In the genomic region with DNA sequence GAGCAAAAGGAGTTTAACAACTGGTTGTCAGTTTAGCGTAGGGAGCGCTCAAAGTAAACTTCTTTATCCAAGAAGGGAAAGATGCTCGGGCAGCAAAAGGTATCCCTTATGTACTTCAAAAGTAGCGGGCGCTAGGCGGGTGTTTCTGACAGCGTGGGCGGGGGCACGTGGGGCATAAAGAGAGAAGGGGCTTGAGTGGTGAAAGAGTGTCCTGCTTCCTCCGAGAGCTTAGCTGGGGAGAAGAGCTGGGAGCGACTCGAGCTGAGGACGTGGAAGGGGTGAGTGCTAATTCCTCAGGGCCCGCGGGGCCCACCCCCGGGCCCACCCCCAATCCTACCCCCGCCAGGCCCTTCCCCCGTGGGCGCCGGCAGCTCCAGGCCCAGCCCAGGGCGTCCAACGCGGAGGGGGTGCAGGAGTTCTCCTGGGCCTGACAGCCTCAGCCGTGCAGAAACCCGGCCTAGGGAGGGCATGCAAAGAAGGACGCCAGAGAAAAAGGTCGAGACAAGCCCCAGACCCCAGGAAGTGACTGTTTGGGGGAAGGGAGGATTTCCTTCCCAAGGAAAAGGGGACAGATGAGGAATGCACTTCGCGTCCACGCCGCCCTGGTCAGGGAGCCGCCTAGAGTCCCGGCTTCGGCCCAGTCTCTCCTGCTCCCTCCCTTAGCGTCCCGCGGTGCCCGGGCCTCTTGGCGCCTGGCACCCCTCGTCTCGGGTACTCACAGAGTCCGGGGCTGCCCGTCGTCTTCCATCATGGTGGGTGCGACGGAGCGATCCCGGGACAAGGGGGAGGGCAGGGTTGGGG, we compare ENCODE assay signal across 8 cellular contexts. TPM values are rescaled to one million over a fixed set of nuclear protein-coding genes. Genes with fewer than 3 reads are reported as not detected.
DNase-seq lines count a peak whose midpoint lies in the region; ATAC-seq and TF ChIP-seq lines count a peak whose summit lies in the region.

No MANE protein-coding gene starts in this region.

- POLR2A ChIA-PET in HEK293T (lab: Yijun Ruan, JAX): interaction anchor here (0.8 to 5.0 kb wide), 3 partner anchors 11 to 58 kb away, joined by 3 to 41 read pairs (median 3); a partner anchor contains a TSS

- peak overlapping the region; percentile 85 for H3K4me2 ChIP-seq in OCI-LY3 (ENCODE audit: low read length)
- H3K4me2 ChIP-seq in neuronal stem cell (ENCODE audit: insufficient read depth, low read length, poor library complexity, severe bottlenecking): peak overlapping the region; percentile 54

- H3K27ac Mint-ChIP-seq in activated T-helper 2 cell treated with anti-CD3 and anti-CD28 coated beads, Interferon-gamma antibody, Interleukin-2, Interleukin-4, amounts not matched to agents 10 μg/mL and 5 μg/mL and 100 μg/mL, durations not matched to agents 14 hours and 24 hours and 36 hours: peak overlapping the region; percentile 95

- H3K36me3 ChIP-seq in OCI-LY3 (replicated peaks; ENCODE audit: low read depth, low read length) (peaks cover 24% of the 10 kb centered on the region), neuronal stem cell (replicated peaks in 1 of 2; ENCODE audit: control insufficient read depth in 2 of 2, insufficient read depth in 2 of 2, low read length in 2 of 2) (peaks cover 2 to 39% of the 10 kb centered on the region in 2 donors), suprapubic skin (no peaks in the 10 kb centered on the region)

- no peak for TF ChIP-seq EP300 in suprapubic skin (IDR thresholded peaks at IDR 0.05)

- H3K4me1 ChIP-seq in OCI-LY3 (ENCODE audit: low read length) (peaks cover 37% of the 10 kb centered on the region), neuronal stem cell (ENCODE audit: control insufficient read depth in 2 of 2, insufficient read depth in 1 of 2, low read depth in 1 of 2, low read length in 2 of 2) (peaks cover 5 to 22% of the 10 kb centered on the region in 2 donors), suprapubic skin (peaks cover 50% of the 10 kb centered on the region)

- ATAC-seq in GM18868 (IDR thresholded peaks at IDR 0.05; ENCODE audit: unreplicated experiment): no peak

- H3K9me3 Mint-ChIP-seq in activated T-helper 2 cell treated with anti-CD3 and anti-CD28 coated beads, Interferon-gamma antibody, Interleukin-2, Interleukin-4, amounts not matched to agents 10 μg/mL and 5 μg/mL and 100 μg/mL, durations not matched to agents 14 hours and 24 hours and 36 hours: no peaks in the 10 kb centered on the region

- TF ChIP-seq CTCF in OCI-LY3 (IDR thresholded peaks at IDR 0.05; ENCODE audit: low read depth, low read length) (no peak), fibroblast of the aortic adventitia (IDR thresholded peaks at IDR 0.05; ENCODE audit: insufficient read depth, low read length) (no peak), suprapubic skin (IDR thresholded peaks at IDR 0.05) (no peak)

- no CpG with 5 or more reads among the region's 48 CpGs for WGBS in neuronal stem cell (ENCODE audit: extremely low coverage in 2 of 2, insufficient read length in 2 of 2, insufficient replicate concordance in 1 of 2), 2 donors
- under 1% methylated on average over 27 of the region's 48 CpGs for WGBS in suprapubic skin

- H2AK5ac ChIP-seq in neuronal stem cell (ENCODE audit: low read depth, low read length): peak overlapping the region; percentile 36

- no peak overlapping the region for H4K91ac ChIP-seq in neuronal stem cell (ENCODE audit: low read depth, low read length, poor library complexity)

- peak overlapping the region; percentile 46 for H3K4ac ChIP-seq in neuronal stem cell (ENCODE audit: low read length)

- H3K27me3 ChIP-seq in OCI-LY3 (ENCODE audit: low read depth, low read length) (no peaks in the 10 kb centered on the region), neuronal stem cell (ENCODE audit: control insufficient read depth in 3 of 3, insufficient read depth in 3 of 3, low read depth in 1 of 3, low read length in 3 of 3) (no peaks in the 10 kb centered on the region), suprapubic skin (no peaks in the 10 kb centered on the region)

- DNase-seq in ELF-1 (ENCODE audit: low read depth, low spot score) (peak; percentile 41), HEK293T (ENCODE audit: extremely low spot score) (peak; percentile 39), fibroblast of the aortic adventitia (ENCODE audit: low read depth) (peak; percentile 38), neuronal stem cell (ENCODE audit: low spot score) (no peak), suprapubic skin (ENCODE audit: low spot score in 2 of 2) (peak; percentile 78 to 83)
- peak; percentile 41 for DNase-seq in activated T-helper 2 cell treated with anti-CD3 and anti-CD28 coated beads, Interferon-gamma antibody, Interleukin-2, Interleukin-4, amounts not matched to agents 10 μg/mL and 5 μg/mL and 100 μg/mL, durations not matched to agents 14 hours and 24 hours and 36 hours (ENCODE audit: low spot score)

- no peaks in the 10 kb centered on the region for H3K9me3 ChIP-seq in OCI-LY3 (ENCODE audit: insufficient read depth, low read length)
- H3K9me3 ChIP-seq in neuronal stem cell (replicated peaks in 1 of 2; ENCODE audit: control insufficient read depth in 2 of 2, insufficient read depth in 1 of 2, low read depth in 1 of 2, low read length in 2 of 2): peaks cover 3 to 12% of the 10 kb centered on the region in 2 donors
- no peaks in the 10 kb centered on the region for H3K9me3 ChIP-seq in suprapubic skin

- peak overlapping the region; percentile 90 for H2BK5ac ChIP-seq in neuronal stem cell (ENCODE audit: low read length)

- no peak overlapping the region for H2BK12ac ChIP-seq in neuronal stem cell (ENCODE audit: low read length)

- CTCF ChIA-PET in HEK293T (lab: Yijun Ruan, JAX): interaction anchor here (0.6 kb wide), 2 partner anchors 70 to 189 kb away, joined by 5 to 8 read pairs; no protein-coding TSS in a partner anchor

- H3K4me3 ChIP-seq in OCI-LY3 (ENCODE audit: low read length) (peak overlapping the region; percentile 100), fibroblast of the aortic adventitia (ENCODE audit: low read depth, low read length) (peak overlapping the region; percentile 93), neuronal stem cell (ENCODE audit: low read length in 2 of 2) (peak overlapping the region; percentile 98 to 99), suprapubic skin (peak overlapping the region; percentile 79)

- H2AFZ ChIP-seq in OCI-LY3 (ENCODE audit: low read depth, low read length): no peak overlapping the region
- peak overlapping the region; percentile 86 for H2AFZ ChIP-seq in neuronal stem cell (ENCODE audit: low read length)

- H3K14ac ChIP-seq in neuronal stem cell (ENCODE audit: low read length): peak overlapping the region; percentile 25

- no peak overlapping the region for H3K23ac ChIP-seq in neuronal stem cell (ENCODE audit: low read depth, low read length, poor library complexity)

- H3K4me1 Mint-ChIP-seq in activated T-helper 2 cell treated with anti-CD3 and anti-CD28 coated beads, Interferon-gamma antibody, Interleukin-2, Interleukin-4, amounts not matched to agents 10 μg/mL and 5 μg/mL and 100 μg/mL, durations not matched to agents 14 hours and 24 hours and 36 hours (ENCODE audit: low read depth): peaks cover 46% of the 10 kb centered on the region

- H3K79me2 ChIP-seq in OCI-LY3 (ENCODE audit: low read length): peaks cover 58% of the 10 kb centered on the region

- H3K4me3 Mint-ChIP-seq in activated T-helper 2 cell treated with anti-CD3 and anti-CD28 coated beads, Interferon-gamma antibody, Interleukin-2, Interleukin-4, amounts not matched to agents 10 μg/mL and 5 μg/mL and 100 μg/mL, durations not matched to agents 14 hours and 24 hours and 36 hours (ENCODE audit: low read depth): peak overlapping the region; percentile 95

- no peak overlapping the region for H4K8ac ChIP-seq in neuronal stem cell (ENCODE audit: low read depth, low read length)

- H2BK120ac ChIP-seq in neuronal stem cell (ENCODE audit: low read depth, low read length): no peak overlapping the region

- H3K27ac ChIP-seq in OCI-LY3 (ENCODE audit: low read length) (peak overlapping the region; percentile 99), neuronal stem cell (replicated peaks; ENCODE audit: low read length) (peak overlapping the region; percentile 97), suprapubic skin (peak overlapping the region; percentile 97)

- peak overlapping the region; percentile 93 for H3K18ac ChIP-seq in neuronal stem cell (ENCODE audit: low read length)

- H2BK15ac ChIP-seq in neuronal stem cell (ENCODE audit: low read length): peak overlapping the region; percentile 11

- peaks cover 52% of the 10 kb centered on the region for H3K36me3 Mint-ChIP-seq in activated T-helper 2 cell treated with anti-CD3 and anti-CD28 coated beads, Interferon-gamma antibody, Interleukin-2, Interleukin-4, amounts not matched to agents 10 μg/mL and 5 μg/mL and 100 μg/mL, durations not matched to agents 14 hours and 24 hours and 36 hours (ENCODE audit: low read depth)

- peaks cover 44% of the 10 kb centered on the region for H4K20me1 ChIP-seq in OCI-LY3 (ENCODE audit: insufficient read depth, low read length)

- TF ChIP-seq POLR2A in suprapubic skin (IDR thresholded peaks at IDR 0.05): no peak

- intact Hi-C loops in activated T-helper 2 cell treated with anti-CD3 and anti-CD28 coated beads, Interferon-gamma antibody, Interleukin-2, Interleukin-4, amounts not matched to agents 10 μg/mL and 5 μg/mL and 100 μg/mL, durations not matched to agents 14 hours and 24 hours and 36 hours (cut with micrococcal nuclease): loop anchor here (1.0 to 10.0 kb wide), 12 partner anchors 19 to 1251 kb away; a partner anchor contains a TSS

- no peaks in the 10 kb centered on the region for H3K79me1 ChIP-seq in neuronal stem cell (ENCODE audit: low read depth, low read length)

- H3K27me3 Mint-ChIP-seq in activated T-helper 2 cell treated with anti-CD3 and anti-CD28 coated beads, Interferon-gamma antibody, Interleukin-2, Interleukin-4, amounts not matched to agents 10 μg/mL and 5 μg/mL and 100 μg/mL, durations not matched to agents 14 hours and 24 hours and 36 hours (ENCODE audit: low read depth): no peaks in the 10 kb centered on the region

- H3K9ac ChIP-seq in OCI-LY3 (ENCODE audit: low read length) (peak overlapping the region; percentile 100), neuronal stem cell (ENCODE audit: low read depth, low read length, poor library complexity) (peak overlapping the region; percentile 92)

RNA-seq across cellular contexts. Expression of a gene that starts 0.8 kb away (rescaled TPM):
- 183 and 184 TPM in 2 replicates for total RNA-seq in activated T-helper 2 cell treated with anti-CD3 and anti-CD28 coated beads, Interferon-gamma antibody, Interleukin-2, Interleukin-4, amounts not matched to agents 10 μg/mL and 5 μg/mL and 100 μg/mL, durations not matched to agents 14 hours and 24 hours and 36 hours
- total RNA-seq in fibroblast of the aortic adventitia (ENCODE audit: low replicate concordance): 48.7 and 60.1 TPM in 2 replicates
- 115 TPM for polyA plus RNA-seq in neuronal stem cell (2013, experiment 1 of 2)
- polyA plus RNA-seq in neuronal stem cell (2013, experiment 2 of 2): 120 TPM
- 100 to 1,000 TPM in 1 of 4 donors, 10 to 100 TPM in 3; 52.8 to 176 (median 62.2) TPM for total RNA-seq in suprapubic skin

RNA-seq across cellular contexts. Expression of a gene that starts 53.4 kb away (rescaled TPM):
- 101 and 112 TPM in 2 replicates for total RNA-seq in activated T-helper 2 cell treated with anti-CD3 and anti-CD28 coated beads, Interferon-gamma antibody, Interleukin-2, Interleukin-4, amounts not matched to agents 10 μg/mL and 5 μg/mL and 100 μg/mL, durations not matched to agents 14 hours and 24 hours and 36 hours
- total RNA-seq in fibroblast of the aortic adventitia (ENCODE audit: low replicate concordance) (42.0 and 42.4 TPM in 2 replicates), suprapubic skin (10 to 100 TPM; 15.2 to 27.0 (median 23.0) TPM)
- polyA plus RNA-seq in neuronal stem cell (2013, experiment 1 of 2): 32.6 TPM
- 34.6 TPM for polyA plus RNA-seq in neuronal stem cell (2013, experiment 2 of 2)

RNA-seq across cellular contexts. Expression of a gene that starts 55.3 kb away (rescaled TPM):
- 31.8 and 33.3 TPM in 2 replicates for total RNA-seq in activated T-helper 2 cell treated with anti-CD3 and anti-CD28 coated beads, Interferon-gamma antibody, Interleukin-2, Interleukin-4, amounts not matched to agents 10 μg/mL and 5 μg/mL and 100 μg/mL, durations not matched to agents 14 hours and 24 hours and 36 hours
- total RNA-seq in fibroblast of the aortic adventitia (ENCODE audit: low replicate concordance) (7.8 and 19.2 TPM in 2 replicates), suprapubic skin (10 to 100 TPM; 75.0 to 86.4 (median 78.0) TPM)
- polyA plus RNA-seq in neuronal stem cell (2013, experiment 1 of 2): 12.6 TPM
- polyA plus RNA-seq in neuronal stem cell (2013, experiment 2 of 2): 12.7 TPM
